ENCODE assay signal across 17 cellular contexts in the genomic region with DNA sequence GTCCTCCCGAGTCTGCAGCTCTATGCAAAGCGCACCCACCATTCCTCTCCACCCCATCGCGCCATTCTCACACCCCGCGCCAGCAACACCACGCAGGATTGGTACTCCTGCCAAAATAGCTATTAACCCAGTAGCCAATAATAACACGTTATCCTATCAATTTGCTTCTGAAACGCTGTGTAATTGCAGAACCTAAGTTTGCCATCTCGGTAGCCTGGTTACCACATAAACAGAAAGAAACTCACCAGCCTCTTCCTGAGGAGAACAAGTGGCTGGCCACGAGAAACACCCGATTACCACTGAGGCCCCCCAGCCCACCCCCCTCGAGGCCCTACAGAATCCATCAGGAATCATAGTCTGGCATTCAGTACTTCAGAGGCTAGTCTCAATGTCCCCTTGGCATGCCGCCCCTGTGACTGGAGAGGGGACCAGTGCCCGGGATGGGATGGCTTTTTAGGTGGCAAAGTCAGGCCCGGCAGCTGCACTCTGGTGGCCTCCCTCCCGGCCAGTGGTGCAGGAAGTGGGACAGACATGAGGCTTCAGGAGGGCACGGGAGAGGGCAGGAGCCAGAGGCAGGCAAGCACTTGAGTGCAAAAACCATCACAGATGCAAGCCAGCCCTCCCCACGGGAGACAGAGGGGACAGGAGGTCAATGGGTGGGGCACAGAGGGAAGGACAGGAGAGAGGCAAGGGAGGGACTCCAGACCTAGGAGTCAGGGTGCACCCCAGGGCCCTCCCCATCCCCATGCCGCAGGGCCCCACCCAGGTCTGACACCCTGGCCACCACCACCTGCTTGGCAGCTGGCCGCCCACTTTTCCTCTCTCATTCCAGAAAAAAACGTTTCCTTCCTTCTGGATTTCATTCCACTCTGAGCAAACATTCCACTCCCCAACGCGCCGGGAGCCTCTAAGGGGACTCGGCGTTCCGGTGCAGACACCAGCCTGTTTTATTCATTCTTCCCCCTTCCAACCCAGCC.
A peak's percentile ranks its signal among the peaks of the same experiment; 100 is the strongest.
DNase-seq lines count a peak whose midpoint lies in the region; ATAC-seq, FAIRE-seq and TF ChIP-seq lines count a peak whose summit lies in the region.
"Had no signal": no experiment of that assay in that cellular context is flagged by ENCODE, and none has a peak within 500 bp of the region (broad histone marks: within the 10 kb centered on the region; RNA-seq: fewer than 3 reads in every experiment).

No MANE protein-coding gene starts in this region.

- H3K27ac ChIP-seq in BLaER1: no peak overlapping the region
- H3K27ac ChIP-seq in right cardiac atrium (ENCODE audit: low read length): peak overlapping the region; percentile 50
- peak overlapping the region; percentile 41 for H3K27ac ChIP-seq in psoas muscle
- no peak overlapping the region for H3K27ac ChIP-seq in kidney (ENCODE audit: low read depth in 2 of 2, low read length in 2 of 2)
- H3K27ac ChIP-seq: PC-9 had no signal

- H3K27me3 Mint-ChIP-seq in activated naive CD4-positive, alpha-beta T cell treated with anti-CD3 and anti-CD28 coated beads for 36 hours (ENCODE audit: low read depth): no peaks in the 10 kb centered on the region
- H3K27me3 Mint-ChIP-seq: activated CD8-positive, alpha-beta T cell treated with anti-CD3 and anti-CD28 coated beads for 36 hours had no signal

- no peaks in the 10 kb centered on the region for H3K9me3 Mint-ChIP-seq in activated naive CD4-positive, alpha-beta T cell treated with anti-CD3 and anti-CD28 coated beads for 36 hours
- H3K9me3 Mint-ChIP-seq: activated CD8-positive, alpha-beta T cell treated with anti-CD3 and anti-CD28 coated beads for 36 hours had no signal

- no peak overlapping the region for H3K27ac Mint-ChIP-seq in activated naive CD4-positive, alpha-beta T cell treated with anti-CD3 and anti-CD28 coated beads for 36 hours
- H3K27ac Mint-ChIP-seq: activated CD8-positive, alpha-beta T cell treated with anti-CD3 and anti-CD28 coated beads for 36 hours had no signal

- no peaks in the 10 kb centered on the region for H3K36me3 Mint-ChIP-seq in activated naive CD4-positive, alpha-beta T cell treated with anti-CD3 and anti-CD28 coated beads for 36 hours (ENCODE audit: low read depth)

- H3K4me3 ChIP-seq in BLaER1 (no peak overlapping the region), right cardiac atrium (ENCODE audit: low read length) (peak overlapping the region; percentile 8), psoas muscle (peak overlapping the region; percentile 49), kidney (ENCODE audit: low read length in 2 of 2) (no peak overlapping the region)
- H3K4me3 ChIP-seq: GM12878, PC-9, upper lobe of left lung had no signal

- H3K4me1 Mint-ChIP-seq in activated naive CD4-positive, alpha-beta T cell treated with anti-CD3 and anti-CD28 coated beads for 36 hours (ENCODE audit: low read depth): no peaks in the 10 kb centered on the region

- CTCF ChIA-PET in activated naive CD4-positive, alpha-beta T cell treated with anti-CD3 and anti-CD28 coated beads for 36 hours (lab: Charles Lee): no interaction called here

- DNase-seq in astrocyte of the hippocampus (ENCODE audit: low read depth, low spot score) (peak; percentile 46), right cardiac atrium (peak; percentile 48 to 84 (median 82)), psoas muscle (peak; percentile 45 to 71), cerebellum (ENCODE audit: low spot score) (no peak), kidney (no peak)
- DNase-seq in activated naive CD4-positive, alpha-beta T cell treated with anti-CD3 and anti-CD28 coated beads for 36 hours: no peak
- DNase-seq: activated CD8-positive, alpha-beta T cell treated with anti-CD3 and anti-CD28 coated beads for 36 hours; activated gamma-delta T cell treated with Interleukin-2 at 50 U/mL for 16 hours; DMS153; foreskin melanocyte; NCI-H187; PC-9 had no signal

- H3K27me3 ChIP-seq in BLaER1: no peaks in the 10 kb centered on the region
- H3K27me3 ChIP-seq in right cardiac atrium (ENCODE audit: control insufficient read depth, insufficient read depth): no peaks in the 10 kb centered on the region
- H3K27me3 ChIP-seq in psoas muscle (ENCODE audit: insufficient read depth in 3 of 3, low read length in 2 of 3): no peaks in the 10 kb centered on the region
- H3K27me3 ChIP-seq: upper lobe of left lung had no signal

- H3K36me3 ChIP-seq in BLaER1 (no peaks in the 10 kb centered on the region), psoas muscle (ENCODE audit: insufficient read depth in 1 of 2, low read depth in 1 of 2) (no peaks in the 10 kb centered on the region), kidney (ENCODE audit: control insufficient read depth in 1 of 2, insufficient read depth in 2 of 2, low read length in 2 of 2) (no peaks in the 10 kb centered on the region)
- H3K36me3 ChIP-seq: upper lobe of left lung had no signal

- ATAC-seq in right cardiac atrium (peak; percentile 67 to 72), psoas muscle (peak in 1 of 4 donors; percentile 7), GM21825 (IDR thresholded peaks at IDR 0.05; ENCODE audit: unreplicated experiment) (no peak)
- ATAC-seq: activated CD8-positive, alpha-beta T cell treated with anti-CD3 and anti-CD28 coated beads for 36 hours; GM12878 had no signal

- intact Hi-C loops in right cardiac atrium (cut with DNase I) (no loop called here), psoas muscle (cut with DNase I) (no loop called here), kidney (cut with DNase I) (no loop called here)
- intact Hi-C loops in activated naive CD4-positive, alpha-beta T cell treated with anti-CD3 and anti-CD28 coated beads for 36 hours (cut with micrococcal nuclease): no loop called here

- H3K4me3 Mint-ChIP-seq in activated naive CD4-positive, alpha-beta T cell treated with anti-CD3 and anti-CD28 coated beads for 36 hours: no peak overlapping the region
- H3K4me3 Mint-ChIP-seq: activated CD8-positive, alpha-beta T cell treated with anti-CD3 and anti-CD28 coated beads for 36 hours had no signal

- FAIRE-seq in kidney (lab: Jason Lieb, UNC): no peak
- FAIRE-seq: colon, GM12878 had no signal

- no peaks in the 10 kb centered on the region for H4K20me1 ChIP-seq in BLaER1

- WGBS in right cardiac atrium: 34% methylated on average over 28 of the region's 28 CpGs
- WGBS in psoas muscle, 3 donors: 21 to 43% (median 25%) methylated on average over 26 to 28 of the region's 28 CpGs

- H3K4me2 ChIP-seq in BLaER1: 0 out of 2 replicates have a peak overlapping the region, but pooled peaks have one; percentile 8
- H3K4me2 ChIP-seq: PC-9 had no signal

- no peak overlapping the region for H3K9ac ChIP-seq in BLaER1
- no peak overlapping the region for H3K9ac ChIP-seq in kidney (ENCODE audit: low read length in 2 of 2)

- H3K9me3 ChIP-seq in BLaER1: no peaks in the 10 kb centered on the region
- no peaks in the 10 kb centered on the region for H3K9me3 ChIP-seq in right cardiac atrium (ENCODE audit: control insufficient read depth, low read length)
- no peaks in the 10 kb centered on the region for H3K9me3 ChIP-seq in psoas muscle
- H3K9me3 ChIP-seq in kidney (ENCODE audit: control insufficient read depth in 1 of 2, low read length in 2 of 2): no peaks in the 10 kb centered on the region
- H3K9me3 ChIP-seq: upper lobe of left lung had no signal

- TF ChIP-seq CTCF in psoas muscle (IDR thresholded peaks at IDR 0.05): no peak
- TF ChIP-seq CTCF in kidney (IDR thresholded peaks at IDR 0.05; ENCODE audit: borderline replicate concordance, extremely low read depth, insufficient read depth): no peak

- H3K4me1 ChIP-seq in BLaER1 (peaks cover 29% of the 10 kb centered on the region), right cardiac atrium (ENCODE audit: control insufficient read depth, insufficient read depth, low read length) (no peaks in the 10 kb centered on the region), psoas muscle (peaks cover 45% of the 10 kb centered on the region), kidney (ENCODE audit: control insufficient read depth in 1 of 2, insufficient read depth in 1 of 2, low read depth in 1 of 2, low read length in 2 of 2) (no peaks in the 10 kb centered on the region)

Comparison
In these comparisons a context has a peak if more than half of its experiments do, and no peak if none do; other contexts are left out.
1. H3K27ac ChIP-seq: peak in right cardiac atrium (single experiment) and psoas muscle (single experiment); none in BLaER1 (single experiment) and kidney (0 of 2).
2. H3K4me3 ChIP-seq: peak in right cardiac atrium (single experiment) and psoas muscle (single experiment); none in BLaER1 (single experiment) and kidney (0 of 2).
3. DNase-seq: peak in astrocyte of the hippocampus (single experiment), right cardiac atrium (3 of 3) and psoas muscle (2 of 2); none in cerebellum (single experiment), kidney (single experiment) and activated naive CD4-positive, alpha-beta T cell treated with anti-CD3 and anti-CD28 coated beads for 36 hours (single experiment).